Comparison of ENCODE assay signal across 9 cellular contexts in genomic region chr9:131762356-131762932, GRCh38. TPM values are rescaled to one million over a fixed set of nuclear protein-coding genes. Genes with fewer than 3 reads are reported as not detected.
DNase-seq lines count a peak whose midpoint lies in the region; ATAC-seq and TF ChIP-seq lines count a peak whose summit lies in the region.
"Had no signal": no experiment of that assay in that cellular context is flagged by ENCODE, and none has a peak within 500 bp of the region (broad histone marks: within the 10 kb centered on the region; RNA-seq: fewer than 3 reads in every experiment).

No MANE protein-coding gene starts in this region.

- no peak overlapping the region for H3K4me3 Mint-ChIP-seq in activated T-helper 2 cell treated with anti-CD3 and anti-CD28 coated beads, Interferon-gamma antibody, Interleukin-2, Interleukin-4, amounts not matched to agents 10 μg/mL and 5 μg/mL and 100 μg/mL, durations not matched to agents 14 hours and 24 hours and 36 hours (ENCODE audit: low read depth)
- H3K4me3 Mint-ChIP-seq: activated naive CD8-positive, alpha-beta T cell had no signal

- intact Hi-C loops in activated T-helper 2 cell treated with anti-CD3 and anti-CD28 coated beads, Interferon-gamma antibody, Interleukin-2, Interleukin-4, amounts not matched to agents 10 μg/mL and 5 μg/mL and 100 μg/mL, durations not matched to agents 14 hours and 24 hours and 36 hours (cut with micrococcal nuclease) = loop anchor here (2.0 to 10.0 kb wide), 4 partner anchors 192 to 490 kb away; partner anchors contain the start of gene NTNG2

- H3K9me3 ChIP-seq in DOHH2 (ENCODE audit: control insufficient read depth, insufficient read depth, low read length) (no peaks in the 10 kb centered on the region), RWPE2 (ENCODE audit: severe bottlenecking) (no peaks in the 10 kb centered on the region), thoracic aorta (no peaks in the 10 kb centered on the region)

- H3K4me1 ChIP-seq in DOHH2 (ENCODE audit: control insufficient read depth, low read length) = peaks cover 7% of the 10 kb centered on the region
- no peaks in the 10 kb centered on the region for H3K4me1 ChIP-seq in RWPE2 (ENCODE audit: insufficient read depth, poor library complexity, severe bottlenecking)
- no peaks in the 10 kb centered on the region for H3K4me1 ChIP-seq in foreskin keratinocyte
- H3K4me1 ChIP-seq in thoracic aorta (ENCODE audit: control insufficient read depth in 1 of 2, low read depth in 2 of 2) = peaks cover 0 to 8% of the 10 kb centered on the region in 2 donors

- H3K27ac ChIP-seq in DOHH2 (ENCODE audit: low read depth, low read length) = no peak overlapping the region
- no peak overlapping the region for H3K27ac ChIP-seq in RWPE2 (ENCODE audit: poor library complexity, severe bottlenecking)
- no peak overlapping the region for H3K27ac ChIP-seq in foreskin keratinocyte
- no peak overlapping the region for H3K27ac ChIP-seq in thoracic aorta

- peaks cover 28% of the 10 kb centered on the region for H3K27me3 Mint-ChIP-seq in activated T-helper 2 cell treated with anti-CD3 and anti-CD28 coated beads, Interferon-gamma antibody, Interleukin-2, Interleukin-4, amounts not matched to agents 10 μg/mL and 5 μg/mL and 100 μg/mL, durations not matched to agents 14 hours and 24 hours and 36 hours (ENCODE audit: low read depth)

- peak; percentile 90 for TF ChIP-seq RAD21 in Ishikawa (IDR thresholded peaks at IDR 0.05; ENCODE audit: low read depth)

- no peak overlapping the region for H3K4me3 ChIP-seq in DOHH2 (ENCODE audit: low read length)
- no peak overlapping the region for H3K4me3 ChIP-seq in RWPE2 (ENCODE audit: severe bottlenecking)
- H3K4me3 ChIP-seq in thoracic aorta = peak overlapping the region; percentile 39

- peaks cover 11% of the 10 kb centered on the region for H3K4me1 Mint-ChIP-seq in activated T-helper 2 cell treated with anti-CD3 and anti-CD28 coated beads, Interferon-gamma antibody, Interleukin-2, Interleukin-4, amounts not matched to agents 10 μg/mL and 5 μg/mL and 100 μg/mL, durations not matched to agents 14 hours and 24 hours and 36 hours (ENCODE audit: low read depth)

- H3K36me3 ChIP-seq in DOHH2 (ENCODE audit: control insufficient read depth, low read length) (no peaks in the 10 kb centered on the region), RWPE2 (ENCODE audit: low read depth) (no peaks in the 10 kb centered on the region), thoracic aorta (no peaks in the 10 kb centered on the region)

- DNase-seq in RWPE2 (ENCODE audit: low spot score) (no peak), foreskin keratinocyte (no peak), occipital lobe (lab: John Stamatoyannopoulos, UW) (peak; percentile 43), thoracic aorta (ENCODE audit: low spot score) (no peak)
- peak; percentile 68 for DNase-seq in activated T-helper 2 cell treated with anti-CD3 and anti-CD28 coated beads, Interferon-gamma antibody, Interleukin-2, Interleukin-4, amounts not matched to agents 10 μg/mL and 5 μg/mL and 100 μg/mL, durations not matched to agents 14 hours and 24 hours and 36 hours (ENCODE audit: low spot score)

- TF ChIP-seq CTCF in DOHH2 (IDR thresholded peaks at IDR 0.05; ENCODE audit: low read depth, low read length, poor library complexity, severe bottlenecking) (peak; percentile 94), RWPE2 (IDR thresholded peaks at IDR 0.05; ENCODE audit: poor library complexity, severe bottlenecking) (peak; percentile 92), foreskin keratinocyte (conservative IDR thresholded peaks at IDR 0.05) (peak; percentile 92), thoracic aorta (IDR thresholded peaks at IDR 0.05) (peak; percentile 96)

- peak overlapping the region; percentile 35 for H3K4me2 ChIP-seq in DOHH2 (ENCODE audit: low read length)

- no peak overlapping the region for H3K27ac Mint-ChIP-seq in activated T-helper 2 cell treated with anti-CD3 and anti-CD28 coated beads, Interferon-gamma antibody, Interleukin-2, Interleukin-4, amounts not matched to agents 10 μg/mL and 5 μg/mL and 100 μg/mL, durations not matched to agents 14 hours and 24 hours and 36 hours
- H3K27ac Mint-ChIP-seq: activated naive CD8-positive, alpha-beta T cell had no signal

- ATAC-seq in RWPE2 (ENCODE audit: low read depth) (peak; percentile 86), foreskin keratinocyte (peak; percentile 74), thoracic aorta (ENCODE audit: insufficient number of reproducible peaks, low FRiP score, low read depth) (peak; percentile 34), GM18520 (IDR thresholded peaks at IDR 0.05; ENCODE audit: unreplicated experiment) (no peak)

- no peaks in the 10 kb centered on the region for H3K9me3 Mint-ChIP-seq in activated T-helper 2 cell treated with anti-CD3 and anti-CD28 coated beads, Interferon-gamma antibody, Interleukin-2, Interleukin-4, amounts not matched to agents 10 μg/mL and 5 μg/mL and 100 μg/mL, durations not matched to agents 14 hours and 24 hours and 36 hours

- no peaks in the 10 kb centered on the region for H3K9me2 ChIP-seq in DOHH2 (replicated peaks; ENCODE audit: control insufficient read depth, low read length)

- H3F3A ChIP-seq in DOHH2 (ENCODE audit: control insufficient read depth, insufficient read depth) = no peaks in the 10 kb centered on the region

- peaks cover 19% of the 10 kb centered on the region for H3K27me3 ChIP-seq in DOHH2 (ENCODE audit: control insufficient read depth, low read length)
- H3K27me3 ChIP-seq in RWPE2 (ENCODE audit: insufficient read depth, poor library complexity, severe bottlenecking) = peaks cover 26% of the 10 kb centered on the region
- H3K27me3 ChIP-seq in foreskin keratinocyte = peaks cover 39% of the 10 kb centered on the region
- H3K27me3 ChIP-seq in thoracic aorta (replicated peaks; ENCODE audit: insufficient read depth) = no peaks in the 10 kb centered on the region

- no peaks in the 10 kb centered on the region for H4K20me1 ChIP-seq in DOHH2 (ENCODE audit: control insufficient read depth, insufficient read depth, low read depth, low read length)

- no peaks in the 10 kb centered on the region for H3K36me3 Mint-ChIP-seq in activated T-helper 2 cell treated with anti-CD3 and anti-CD28 coated beads, Interferon-gamma antibody, Interleukin-2, Interleukin-4, amounts not matched to agents 10 μg/mL and 5 μg/mL and 100 μg/mL, durations not matched to agents 14 hours and 24 hours and 36 hours (ENCODE audit: low read depth)
- H3K36me3 Mint-ChIP-seq: activated naive CD8-positive, alpha-beta T cell had no signal

- no peak for TF ChIP-seq EP300 in Ishikawa (IDR thresholded peaks at IDR 0.05; ENCODE audit: borderline replicate concordance)

- H3K79me2 ChIP-seq in DOHH2 (ENCODE audit: control insufficient read depth, low read length) = no peaks in the 10 kb centered on the region

TF ChIP-seq in Ishikawa, 13 proteins besides CTCF, POLR2A, EP300 and RAD21:
- TF ChIP-seq USF1 (IDR thresholded peaks at IDR 0.05) (no peak), TCF12 (IDR thresholded peaks at IDR 0.05; ENCODE audit: low read depth) (peak; percentile 18; the same call in 1 of the 2 replicates), TEAD4 (IDR thresholded peaks at IDR 0.05) (no peak)
TF ChIP-seq in Ishikawa: peak in this region for 1.

RNA-seq across cellular contexts. Expression of gene RAPGEF1, which starts 22.6 kb away (rescaled TPM):
- 133 and 136 TPM in 2 replicates for total RNA-seq in activated T-helper 2 cell treated with anti-CD3 and anti-CD28 coated beads, Interferon-gamma antibody, Interleukin-2, Interleukin-4, amounts not matched to agents 10 μg/mL and 5 μg/mL and 100 μg/mL, durations not matched to agents 14 hours and 24 hours and 36 hours
- 31.1 and 34.8 TPM in 2 replicates for total RNA-seq in foreskin keratinocyte
- 10.7 and 12.9 TPM in 2 replicates for polyA plus RNA-seq in foreskin keratinocyte
- 26.2 TPM for total RNA-seq in occipital lobe
- total RNA-seq in thoracic aorta = 10 to 100 TPM; 59.7 to 73.0 TPM

Comparison
In these comparisons a context has a peak if more than half of its experiments do, and no peak if none do; other contexts are left out.
1. DNase-seq: peak in activated T-helper 2 cell treated with anti-CD3 and anti-CD28 coated beads, Interferon-gamma antibody, Interleukin-2, Interleukin-4, amounts not matched to agents 10 μg/mL and 5 μg/mL and 100 μg/mL, durations not matched to agents 14 hours and 24 hours and 36 hours (single experiment) and occipital lobe (single experiment); none in RWPE2 (single experiment), foreskin keratinocyte (0 of 2) and thoracic aorta (single experiment).
2. Peak in every context shown above with its lines, with median percentiles within 50 percentile points of each other: CTCF ChIP-seq.